Comparison of ENCODE assay signal across 8 cellular contexts in genomic region chr7:129188372-129188891, GRCh38. TPM values are rescaled to one million over a fixed set of nuclear protein-coding genes. Genes with fewer than 3 reads are reported as not detected.
A peak's percentile ranks its signal among the peaks of the same experiment; 100 is the strongest.
DNase-seq lines count a peak whose midpoint lies in the region; ATAC-seq, FAIRE-seq and TF ChIP-seq lines count a peak whose summit lies in the region.

Gene SMO, plus strand, starts transcription at chr7:129188633. Its CDS starts 519 bp downstream, at chr7:129189152.

- H3K4me3 ChIP-seq in AG04450 (ENCODE audit: low read depth, low read length): peak within 1 kb of the TSS; percentile 82
- peak within 1 kb of the TSS; percentile 55 to 77 (median 66) for H3K4me3 ChIP-seq in Peyer's patch
- H3K4me3 ChIP-seq in endocrine pancreas (ENCODE audit: control insufficient read depth, insufficient read depth, low read length): peak within 1 kb of the TSS; percentile 16

- H3K27ac ChIP-seq in AG04450 (ENCODE audit: low read depth, low read length) (peak within 1 kb of the TSS; percentile 39), Peyer's patch (peak within 1 kb of the TSS in 3 of 4 donors; percentile 43 to 63 (median 48))

- DNase-seq in AG04450 (ENCODE audit: low read depth, low spot score): no peak
- peak; percentile 56 for DNase-seq in GM12891 (ENCODE audit: insufficient read length, low spot score)
- DNase-seq in Peyer's patch: peak in 2 of 3 donors; percentile 50 to 53
- peak; percentile 8 for DNase-seq in midbrain (lab: John Stamatoyannopoulos, UW)
- no peak for DNase-seq in ureter (ENCODE audit: low spot score)
- DNase-seq in NK-92 treated with Interleukin-12 subunit alpha and Interleukin-12 subunit beta, amount 100 ng/mL, for 24 hours (lab: John Stamatoyannopoulos, UW): no peak

- no peaks in the 10 kb centered on the region for H3K36me3 ChIP-seq in Peyer's patch
- no peaks in the 10 kb centered on the region for H3K36me3 ChIP-seq in endocrine pancreas (ENCODE audit: control insufficient read depth, insufficient read depth, low read length)

- H3K4me1 ChIP-seq in Peyer's patch (peaks cover 0 to 13% (median 5%) of the 10 kb centered on the region in 4 donors), endocrine pancreas (ENCODE audit: control insufficient read depth, insufficient read depth, low read length) (no peaks in the 10 kb centered on the region)

- TF ChIP-seq POLR2A in GM12891 (IDR thresholded peaks at IDR 0.05; ENCODE audit: low read depth, low read length): no peak
- TF ChIP-seq POLR2A in Peyer's patch (IDR thresholded peaks at IDR 0.05): no peak

- CTCF ChIA-PET in AG04450 (lab: Charles Lee): interaction anchor here (1.1 kb wide), 1 partner anchor 25 kb away, joined by 4 read pairs; no protein-coding TSS in a partner anchor

- FAIRE-seq in GM12891 (lab: Jason Lieb, UNC): no peak

- H3K9ac ChIP-seq in endocrine pancreas (ENCODE audit: control insufficient read depth, insufficient read depth, low read length): peak within 1 kb of the TSS; percentile 44

- POLR2A ChIA-PET in AG04450 (lab: Yijun Ruan, JAX): interaction anchor here (0.6 to 1.1 kb wide), 5 partner anchors 15 to 706 kb away, joined by 3 to 5 read pairs (median 3); no protein-coding TSS in a partner anchor

- H3K27me3 ChIP-seq in AG04450 (ENCODE audit: control insufficient read depth, insufficient read depth, low read length) (peaks cover 5% of the 10 kb centered on the region), Peyer's patch (no peaks in the 10 kb centered on the region), endocrine pancreas (ENCODE audit: control insufficient read depth, insufficient read depth, low read length) (peaks cover 2% of the 10 kb centered on the region)

- no peak for TF ChIP-seq CTCF in AG04450 (IDR thresholded peaks at IDR 0.05; ENCODE audit: low read depth, low read length)
- no peak for TF ChIP-seq CTCF in Peyer's patch (IDR thresholded peaks at IDR 0.05)

- no peak for ATAC-seq in GM19324 (IDR thresholded peaks at IDR 0.05; ENCODE audit: low FRiP score, unreplicated experiment)

- H3K9me3 ChIP-seq in AG04450 (ENCODE audit: control insufficient read depth, insufficient read depth, low read length) (no peaks in the 10 kb centered on the region), Peyer's patch (no peaks in the 10 kb centered on the region), endocrine pancreas (ENCODE audit: control insufficient read depth, low read length) (no peaks in the 10 kb centered on the region)

TF ChIP-seq in GM12891, 5 proteins besides CTCF, POLR2A, EP300 and RAD21:
- TF ChIP-seq PAX5 (IDR thresholded peaks at IDR 0.05; ENCODE audit: insufficient read depth, low read length, severe bottlenecking) (no peak), SPI1 (IDR thresholded peaks at IDR 0.05; ENCODE audit: low read depth, low read length) (no peak), POLR2AphosphoS5 (IDR thresholded peaks at IDR 0.05; ENCODE audit: low read depth, low read length) (no peak), TAF1 (IDR thresholded peaks at IDR 0.05; ENCODE audit: low read depth, low read length) (no peak), POU2F2 (IDR thresholded peaks at IDR 0.05; ENCODE audit: low read depth, low read length) (no peak)

RNA-seq across cellular contexts. Expression of gene SMO, which starts in this region (rescaled TPM):
- polyA plus RNA-seq in AG04450 (2011; rRNA removed): 20.8 and 26.5 TPM in 2 replicates
- 65.5 and 79.7 TPM in 2 replicates for polyA minus RNA-seq in AG04450 (2011; rRNA and poly(A)+ RNA removed)
- 9.9 TPM for polyA plus RNA-seq in GM12891 (2012; ENCODE audit: low read depth, missing spikeins)
- 10 to 100 TPM in 1 of 4 donors, 1 to 10 TPM in 2, under 1 TPM in 1; 0.70 to 14.9 (median 2.2) TPM for total RNA-seq in Peyer's patch
- 12.5 TPM for total RNA-seq in ureter

Comparison
In these comparisons a context has a peak if more than half of its experiments do, and no peak if none do; other contexts are left out.
1. DNase-seq: peak in GM12891 (single experiment), Peyer's patch (2 of 3) and midbrain (single experiment); none in AG04450 (single experiment), ureter (single experiment) and NK-92 treated with Interleukin-12 subunit alpha and Interleukin-12 subunit beta, amount 100 ng/mL, for 24 hours (single experiment).
2. H3K4me3 ChIP-seq: peak in every context shown above with its lines; median percentile 82 in AG04450; 66 in Peyer's patch; 16 in endocrine pancreas.